Comparison of ENCODE assay signal across 9 cellular contexts in the genomic region with DNA sequence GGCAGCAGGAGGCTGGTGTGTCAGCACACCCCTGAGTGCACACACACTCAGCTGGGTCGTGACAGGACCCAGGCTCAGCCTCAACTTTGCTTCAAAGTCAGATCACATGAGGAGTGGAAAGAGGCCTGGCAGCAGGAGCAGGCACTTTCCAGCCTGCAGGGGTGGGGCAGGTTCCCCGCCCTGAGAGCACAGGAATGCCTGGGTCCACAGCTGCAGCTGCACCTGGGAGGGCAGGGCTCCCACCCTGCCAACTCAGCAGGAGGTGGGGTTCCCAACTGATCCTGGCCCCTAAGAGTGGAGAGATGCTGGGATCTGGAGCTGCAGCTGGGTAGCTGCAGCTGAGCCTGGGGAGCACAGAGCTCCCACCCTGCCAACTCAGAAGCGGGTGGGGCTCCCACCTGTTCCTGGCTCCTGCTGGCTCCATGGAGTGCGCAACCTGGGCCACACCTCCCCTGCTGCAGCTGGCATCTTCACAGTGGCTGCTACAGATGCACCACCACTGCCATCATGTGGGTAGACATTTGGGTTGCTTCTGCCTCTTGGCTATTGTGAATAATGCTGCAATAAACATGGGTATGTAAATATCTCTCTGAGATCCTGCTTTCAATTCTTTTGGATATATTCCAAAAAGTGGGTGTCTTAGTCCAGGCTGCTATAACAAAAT.
A peak's percentile ranks its signal among the peaks of the same experiment; 100 is the strongest.
DNase-seq lines count a peak whose midpoint lies in the region; TF ChIP-seq lines count a peak whose summit lies in the region.
"Had no signal": no experiment of that assay in that cellular context is flagged by ENCODE, and none has a peak within 500 bp of the region (broad histone marks: within the 10 kb centered on the region; RNA-seq: fewer than 3 reads in every experiment).

No MANE protein-coding gene starts in this region.

- TF ChIP-seq CTCF in GM12864 (IDR thresholded peaks at IDR 0.05; ENCODE audit: low read depth, low read length, missing control alignments) (peak; percentile 42), suprapubic skin (IDR thresholded peaks at IDR 0.05) (no peak)

- H3K4me2 ChIP-seq in Karpas-422 (ENCODE audit: low read depth, low read length, poor library complexity, severe bottlenecking), result no peak overlapping the region

- no peak for TF ChIP-seq POLR2A in suprapubic skin (IDR thresholded peaks at IDR 0.05)

- no peaks in the 10 kb centered on the region for H4K20me1 ChIP-seq in Karpas-422 (ENCODE audit: insufficient read depth, low read depth, low read length)

- H2AFZ ChIP-seq in Karpas-422 (ENCODE audit: low read length), result no peak overlapping the region

- TF ChIP-seq EP300 in suprapubic skin (IDR thresholded peaks at IDR 0.05), result no peak

- H3K4me3 ChIP-seq in GM12864 (ENCODE audit: low read depth, low read length) (no peak overlapping the region), Karpas-422 (ENCODE audit: low read length) (no peak overlapping the region), suprapubic skin (no peak overlapping the region)

- no peaks in the 10 kb centered on the region for H3K36me3 ChIP-seq in Karpas-422 (ENCODE audit: insufficient read depth, low read length)
- H3K36me3 ChIP-seq in suprapubic skin, result no peaks in the 10 kb centered on the region

- H3K79me2 ChIP-seq in Karpas-422 (ENCODE audit: low read length), result no peaks in the 10 kb centered on the region

- 44% methylated on average over 4 of the region's 4 CpGs for WGBS in suprapubic skin

- no peaks in the 10 kb centered on the region for H3K9me3 ChIP-seq in Karpas-422 (ENCODE audit: low read length)
- no peaks in the 10 kb centered on the region for H3K9me3 ChIP-seq in suprapubic skin

- DNase-seq in GM12864 (ENCODE audit: low read depth) (no peak), Karpas-422 (peak; percentile 46), midbrain (lab: John Stamatoyannopoulos, UW) (peak; percentile 25), HK-2 (ENCODE audit: unreplicated experiment) (no peak), suprapubic skin (ENCODE audit: low spot score in 2 of 2) (no peak), cerebellar nuclear complex (lab: John Stamatoyannopoulos, UW) (no peak), NOMO-1 treated with DMSO at 0.1 percent for 48 hours (lab: John Stamatoyannopoulos, UW; ENCODE audit: unreplicated experiment) (no peak)
- DNase-seq in activated CD4-positive, alpha-beta T cell treated with anti-CD3 and anti-CD28 coated beads, Interleukin-2, amount 50 U/mL, for 1 hour, result peak; percentile 8
- DNase-seq: effector CD8-positive, alpha-beta T cell had no signal

- H3K9me2 ChIP-seq in Karpas-422 (replicated peaks; ENCODE audit: insufficient read depth, low read length), result no peaks in the 10 kb centered on the region

- H3K9ac ChIP-seq in Karpas-422 (ENCODE audit: low read length), result no peak overlapping the region

- H3K4me1 ChIP-seq in Karpas-422 (ENCODE audit: low read length), result no peaks in the 10 kb centered on the region
- H3K4me1 ChIP-seq in suprapubic skin, result no peaks in the 10 kb centered on the region

- H3K27me3 ChIP-seq in Karpas-422 (ENCODE audit: low read length), result no peaks in the 10 kb centered on the region
- H3K27me3 ChIP-seq in suprapubic skin, result no peaks in the 10 kb centered on the region

- H3K27ac ChIP-seq in Karpas-422 (ENCODE audit: low read length) (no peak overlapping the region), suprapubic skin (no peak overlapping the region)

Comparison
In these comparisons a context has a peak if more than half of its experiments do, and no peak if none do; other contexts are left out.
1. DNase-seq: peak in Karpas-422 (single experiment), activated CD4-positive, alpha-beta T cell treated with anti-CD3 and anti-CD28 coated beads, Interleukin-2, amount 50 U/mL, for 1 hour (single experiment) and midbrain (single experiment); none in GM12864 (single experiment), HK-2 (single experiment), suprapubic skin (0 of 2), cerebellar nuclear complex (0 of 2) and NOMO-1 treated with DMSO at 0.1 percent for 48 hours (single experiment).